In the genomic region with DNA sequence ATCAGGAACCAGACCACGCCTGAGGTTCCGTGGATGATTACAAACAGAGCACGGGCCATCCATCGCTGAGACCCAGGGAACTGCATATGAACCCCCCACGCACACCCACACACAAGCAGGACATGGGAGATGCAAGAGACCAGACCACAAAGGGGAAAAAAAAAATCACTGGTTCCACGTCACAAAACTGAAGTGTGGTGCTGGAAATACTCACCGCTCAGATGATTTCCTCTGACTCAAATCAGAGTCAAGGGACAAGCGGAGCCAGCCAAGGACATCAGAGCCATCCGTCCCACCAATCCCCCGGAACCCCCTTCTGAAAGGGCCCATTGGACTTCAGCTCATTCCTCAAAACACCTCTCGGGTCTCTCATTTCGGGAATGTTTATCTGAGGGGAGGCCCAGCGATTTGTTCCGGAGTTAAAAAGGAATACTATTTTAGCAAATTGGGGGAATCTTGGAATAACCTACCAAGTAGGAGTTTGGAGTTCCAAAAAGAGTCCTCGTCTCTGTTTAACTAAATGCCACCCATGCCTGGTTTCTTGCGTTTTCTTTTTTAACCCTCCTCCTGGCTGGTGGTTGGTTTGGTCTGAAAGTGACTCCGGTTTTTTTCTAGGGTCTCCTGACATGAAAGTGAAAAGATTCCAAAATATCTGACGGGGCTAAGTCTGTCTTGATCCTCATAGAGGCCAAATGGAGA, we compare ENCODE assay signal across 8 cellular contexts. TPM values are rescaled to one million over a fixed set of nuclear protein-coding genes. Genes with fewer than 3 reads are reported as not detected.
DNase-seq lines count a peak whose midpoint lies in the region; ATAC-seq and TF ChIP-seq lines count a peak whose summit lies in the region.

No MANE protein-coding gene starts in this region.

- H3K9me3 Mint-ChIP-seq in activated naive CD8-positive, alpha-beta T cell treated with anti-CD3 and anti-CD28 coated beads, Interleukin-2, amount 50 U/mL, for 24 hours = no peaks in the 10 kb centered on the region

- no peaks in the 10 kb centered on the region for H3K9me3 ChIP-seq in muscle layer of duodenum (ENCODE audit: control insufficient read depth in 1 of 2, low read length in 2 of 2)
- no peaks in the 10 kb centered on the region for H3K9me3 ChIP-seq in hepatocyte (ENCODE audit: low read depth)

- ATAC-seq in HG02678 (IDR thresholded peaks at IDR 0.05; ENCODE audit: unreplicated experiment) = peak; percentile 49
- peak; percentile 83 for ATAC-seq in activated naive CD8-positive, alpha-beta T cell treated with anti-CD3 and anti-CD28 coated beads, Interleukin-2, amount 50 U/mL, for 24 hours

- peaks cover 61% of the 10 kb centered on the region for H3K79me2 ChIP-seq in hepatocyte

- peaks cover 4% of the 10 kb centered on the region for H3K36me3 Mint-ChIP-seq in activated naive CD8-positive, alpha-beta T cell treated with anti-CD3 and anti-CD28 coated beads, Interleukin-2, amount 50 U/mL, for 24 hours (ENCODE audit: low read depth)

- no peaks in the 10 kb centered on the region for H3K9me2 ChIP-seq in hepatocyte (replicated peaks; ENCODE audit: insufficient read depth)

- peak overlapping the region; percentile 87 for H3K27ac Mint-ChIP-seq in activated naive CD8-positive, alpha-beta T cell treated with anti-CD3 and anti-CD28 coated beads, Interleukin-2, amount 50 U/mL, for 24 hours

- no peak overlapping the region for H2AFZ ChIP-seq in hepatocyte

- peaks cover 47% of the 10 kb centered on the region for H3K4me1 Mint-ChIP-seq in activated naive CD8-positive, alpha-beta T cell treated with anti-CD3 and anti-CD28 coated beads, Interleukin-2, amount 50 U/mL, for 24 hours

- TF ChIP-seq POLR2A in GM18526 (IDR thresholded peaks at IDR 0.05; ENCODE audit: extremely low read depth, insufficient read length) = peak; percentile 33

- H3K36me3 ChIP-seq in muscle layer of duodenum (ENCODE audit: control insufficient read depth in 1 of 2, insufficient read depth in 2 of 2, low read length in 2 of 2) = no peaks in the 10 kb centered on the region
- H3K36me3 ChIP-seq in hepatocyte (replicated peaks; ENCODE audit: insufficient read depth, low read depth) = no peaks in the 10 kb centered on the region

- H3K4me3 ChIP-seq in muscle layer of duodenum (ENCODE audit: low read depth in 1 of 2, low read length in 2 of 2) = no peak overlapping the region
- H3K4me3 ChIP-seq in hepatocyte = no peak overlapping the region

- H4K20me1 ChIP-seq in hepatocyte (ENCODE audit: insufficient read depth, poor library complexity, severe bottlenecking) = no peaks in the 10 kb centered on the region

- 91% methylated on average over 18 of the region's 18 CpGs for WGBS in hepatocyte (ENCODE audit: low lambda C conversion rate, missing lambda C conversion rate)

- H3K27ac ChIP-seq in muscle layer of duodenum (ENCODE audit: low read length) (peak overlapping the region; percentile 47), hepatocyte (no peak overlapping the region)

- H3K4me1 ChIP-seq in muscle layer of duodenum (ENCODE audit: control insufficient read depth in 1 of 2, insufficient read depth in 2 of 2, low read length in 2 of 2) = no peaks in the 10 kb centered on the region
- H3K4me1 ChIP-seq in hepatocyte (ENCODE audit: insufficient read depth) = no peaks in the 10 kb centered on the region

- H3K4me3 Mint-ChIP-seq in activated naive CD8-positive, alpha-beta T cell treated with anti-CD3 and anti-CD28 coated beads, Interleukin-2, amount 50 U/mL, for 24 hours = peak overlapping the region; percentile 67

- H3K27me3 Mint-ChIP-seq in activated naive CD8-positive, alpha-beta T cell treated with anti-CD3 and anti-CD28 coated beads, Interleukin-2, amount 50 U/mL, for 24 hours = no peaks in the 10 kb centered on the region

- H3K4me2 ChIP-seq in hepatocyte = no peak overlapping the region

- DNase-seq in activated naive CD8-positive, alpha-beta T cell treated with anti-CD3 and anti-CD28 coated beads, Interleukin-2, amount 50 U/mL, for 24 hours = peak; percentile 65
- DNase-seq in hepatocyte (ENCODE audit: low spot score) = no peak
- DNase-seq in NCI-H2196 treated with DMSO at 0.1 percent for 48 hours (lab: John Stamatoyannopoulos, UW; ENCODE audit: unreplicated experiment) = no peak
- DNase-seq in NCI-H1092 treated with DMSO at 0.1 percent for 48 hours (lab: John Stamatoyannopoulos, UW) = no peak
- no peak for DNase-seq in anterior cingulate cortex (lab: John Stamatoyannopoulos, UW)

- no peak for TF ChIP-seq CTCF in hepatocyte (IDR thresholded peaks at IDR 0.05; ENCODE audit: poor library complexity)

- H3K27me3 ChIP-seq in muscle layer of duodenum (ENCODE audit: low read depth, low read length) (no peaks in the 10 kb centered on the region), hepatocyte (no peaks in the 10 kb centered on the region)

RNA-seq across cellular contexts. Expression of gene SNX8, which starts 15.0 kb away (rescaled TPM):
- total RNA-seq in hepatocyte = 24.7 and 32.0 TPM in 2 replicates
- 81.4 and 98.0 TPM in 2 replicates for polyA plus RNA-seq in hepatocyte

RNA-seq across cellular contexts. Expression of gene EIF3B, which starts 55.3 kb away (rescaled TPM):
- total RNA-seq in hepatocyte = 122 and 131 TPM in 2 replicates
- 139 and 145 TPM in 2 replicates for polyA plus RNA-seq in hepatocyte

RNA-seq across cellular contexts. Expression of gene NUDT1, which starts 57.3 kb away (rescaled TPM):
- 6.5 and 9.6 TPM in 2 replicates for total RNA-seq in hepatocyte
- 16.3 and 21.0 TPM in 2 replicates for polyA plus RNA-seq in hepatocyte

RNA-seq across cellular contexts. Expression of gene MRM2, which starts 57.3 kb away (rescaled TPM):
- 14.8 and 17.9 TPM in 2 replicates for total RNA-seq in hepatocyte
- polyA plus RNA-seq in hepatocyte = 27.5 and 31.3 TPM in 2 replicates
